In genomic region chr4:71784569-71785197, GRCh38 we compare ENCODE assay signal across 22 cellular contexts. TPM values are rescaled to one million over a fixed set of nuclear protein-coding genes. Genes with fewer than 3 reads are reported as not detected.
DNase-seq lines count a peak whose midpoint lies in the region; ATAC-seq, FAIRE-seq and TF ChIP-seq lines count a peak whose summit lies in the region.
"Had no signal": no experiment of that assay in that cellular context is flagged by ENCODE, and none has a peak within 500 bp of the region (broad histone marks: within the 10 kb centered on the region; RNA-seq: fewer than 3 reads in every experiment).

No MANE protein-coding gene starts in this region.

- CTCF ChIA-PET in HEK293T (lab: Yijun Ruan, JAX) = interaction anchor here (0.6 kb wide), 1 partner anchor 75 kb away, joined by 3 read pairs; no protein-coding TSS in a partner anchor

- H3K4me1 ChIP-seq in pancreas = peaks cover 4 to 22% (median 16%) of the 10 kb centered on the region in 3 donors
- H3K4me1 ChIP-seq: Caco-2 had no signal

- H3K4me3 ChIP-seq in SK-N-MC (peak overlapping the region; percentile 0; the same call in 1 of the 2 replicates), pancreas (no peak overlapping the region)

- no peak overlapping the region for H3K9ac ChIP-seq in SK-N-MC (ENCODE audit: insufficient read length)

- H3K27ac ChIP-seq in SK-N-MC = 0 out of 2 replicates have a peak overlapping the region, but pooled peaks have one; percentile 10
- peak overlapping the region in 1 of 4 donors; percentile 14 for H3K27ac ChIP-seq in pancreas
- H3K27ac ChIP-seq: C4-2B, HL-60 had no signal

- no peaks in the 10 kb centered on the region for H3K27me3 ChIP-seq in pancreas

- ATAC-seq in pancreas (peak in 3 of 4 donors; percentile 65 to 71 (median 67)), HG03097 (IDR thresholded peaks at IDR 0.05; ENCODE audit: low FRiP score, unreplicated experiment) (no peak)

- no peak for FAIRE-seq in pancreas (lab: Jason Lieb, UNC)
- FAIRE-seq: A204.1, D721Med, G401.6, GM12891, GM19239, H1, HTR-8/SVneo had no signal

- POLR2A ChIA-PET in HEK293T (lab: Yijun Ruan, JAX) = no interaction called here

- intact Hi-C loops in pancreas (cut with DNase I) = no loop called here

- no peak for TF ChIP-seq CTCF in pancreas (IDR thresholded peaks at IDR 0.05)

- H3K9me3 ChIP-seq in SK-N-MC (ENCODE audit: low read depth, low read length) = no peaks in the 10 kb centered on the region
- H3K9me3 ChIP-seq in pancreas = no peaks in the 10 kb centered on the region
- H3K9me3 ChIP-seq: Caco-2 had no signal

- H3K36me3 ChIP-seq in SK-N-MC (ENCODE audit: insufficient read depth, low read length) (no peaks in the 10 kb centered on the region), pancreas (no peaks in the 10 kb centered on the region)

- DNase-seq in HEK293T (ENCODE audit: extremely low spot score) (peak; percentile 23), SK-N-MC (ENCODE audit: low read depth, low spot score) (no peak), left kidney (ENCODE audit: low read depth, low spot score) (peak; percentile 49), pancreas (no peak), Ammon's horn (ENCODE audit: low spot score) (no peak), HPDE6-E6E7 (ENCODE audit: extremely low spot score) (no peak)
- DNase-seq: ACHN; Caco-2; CD4-positive, alpha-beta T cell; H9 had no signal

TF ChIP-seq in HEK293T, 16 proteins besides CTCF, POLR2A, EP300 and RAD21:
- TF ChIP-seq PKNOX1 (IDR thresholded peaks at IDR 0.05) = peak; percentile 97
- TF ChIP-seq BHLHE40 (IDR thresholded peaks at IDR 0.05; ENCODE audit: borderline replicate concordance) = no peak
- TF ChIP-seq CTBP1 (IDR thresholded peaks at IDR 0.05; ENCODE audit: borderline replicate concordance) = peak; percentile 33; the same call in 1 of the 2 replicates
- TF ChIP-seq LEF1 (IDR thresholded peaks at IDR 0.05; ENCODE audit: borderline replicate concordance) = peak; percentile 92

RNA-seq across cellular contexts. Expression of gene GC, which starts 0.8 kb away (rescaled TPM):
- 10 to 100 TPM; 17.2 to 92.9 (median 30.3) TPM for total RNA-seq in pancreas
- 100 to 1,000 TPM in 1 of 2 donors, 1 to 10 TPM in 1; 8.0 to 289 TPM for polyA plus RNA-seq in pancreas
- total RNA-seq: Caco-2; CD4-positive, alpha-beta T cell; H9 had no signal
- polyA plus RNA-seq: BJ, IgD-negative memory B cell had no signal

Comparison
In these comparisons a context has a peak if more than half of its experiments do, and no peak if none do; other contexts are left out.
1. DNase-seq: peak in HEK293T (single experiment) and left kidney (single experiment); none in SK-N-MC (single experiment), pancreas (0 of 6), Ammon's horn (single experiment) and HPDE6-E6E7 (single experiment).